ENCODE assay signal across 1 cellular context in the genomic region with DNA sequence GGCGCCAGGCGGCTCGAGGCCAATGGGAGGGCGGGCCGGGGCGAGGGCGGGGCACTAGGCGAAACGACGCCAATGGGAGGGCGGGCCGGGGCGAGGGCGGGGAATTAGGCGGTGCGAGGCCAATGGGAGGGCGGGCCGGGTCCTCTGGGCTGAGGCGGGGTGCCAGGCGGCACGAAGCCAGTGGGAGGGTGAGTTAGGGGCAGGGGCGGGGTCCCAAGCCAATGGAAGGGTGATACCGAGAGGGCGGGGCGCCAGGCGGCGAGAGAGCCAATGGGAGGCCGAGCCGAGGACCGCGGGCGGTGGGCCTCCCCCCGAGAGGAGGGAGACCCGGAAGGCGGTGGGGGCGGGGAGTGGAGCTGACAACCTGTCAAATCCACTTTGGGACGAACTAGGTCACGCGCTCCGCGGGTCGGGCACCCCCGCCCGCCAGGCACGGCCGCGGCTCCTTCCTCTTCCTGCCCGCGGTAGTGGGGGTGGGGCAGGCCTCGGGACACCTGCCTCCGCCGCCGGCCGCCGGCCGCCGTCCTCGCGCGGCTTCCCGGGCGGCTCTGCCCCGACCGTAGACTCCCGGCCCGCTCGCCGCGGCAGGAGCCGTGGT.
TF ChIP-seq lines count a peak whose summit lies in the region.

No MANE protein-coding gene starts in this region.

TF ChIP-seq in K562, 482 proteins besides CTCF, POLR2A, EP300 and RAD21 (continued from another document and continues in another):
- peak; percentile 94; the same call in 1 of the 2 replicates for TF ChIP-seq TARDBP (IDR thresholded peaks at IDR 0.05)
- no peak for TF ChIP-seq SMARCE1 (IDR thresholded peaks at IDR 0.05)
- TF ChIP-seq, protein P1, sequence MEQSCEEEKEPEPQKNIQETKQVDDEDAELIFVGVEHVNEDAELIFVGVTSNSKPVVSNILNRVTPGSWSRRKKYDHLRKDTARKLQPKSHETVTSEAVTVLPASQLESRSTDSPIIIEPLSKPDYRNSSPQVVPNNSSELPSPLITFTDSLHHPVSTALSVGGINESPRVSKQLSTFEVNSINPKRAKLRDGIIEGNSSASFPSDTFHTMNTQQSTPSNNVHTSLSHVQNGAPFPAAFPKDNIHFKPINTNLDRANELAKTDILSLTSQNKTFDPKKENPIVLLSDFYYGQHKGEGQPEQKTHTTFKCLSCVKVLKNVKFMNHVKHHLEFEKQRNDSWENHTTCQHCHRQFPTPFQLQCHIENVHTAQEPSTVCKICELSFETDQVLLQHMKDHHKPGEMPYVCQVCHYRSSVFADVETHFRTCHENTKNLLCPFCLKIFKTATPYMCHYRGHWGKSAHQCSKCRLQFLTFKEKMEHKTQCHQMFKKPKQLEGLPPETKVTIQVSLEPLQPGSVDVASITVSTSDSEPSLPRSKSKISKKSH (CRISPR knock-in tag; IDR thresholded peaks at IDR 0.05), result no peak
- no peak for TF ChIP-seq IRF9 (tag; IDR thresholded peaks at IDR 0.05)
- TF ChIP-seq, protein P2, sequence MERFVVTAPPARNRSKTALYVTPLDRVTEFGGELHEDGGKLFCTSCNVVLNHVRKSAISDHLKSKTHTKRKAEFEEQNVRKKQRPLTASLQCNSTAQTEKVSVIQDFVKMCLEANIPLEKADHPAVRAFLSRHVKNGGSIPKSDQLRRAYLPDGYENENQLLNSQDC (CRISPR knock-in tag; IDR thresholded peaks at IDR 0.05), result no peak
- TF ChIP-seq PHF20 (IDR thresholded peaks at IDR 0.05; ENCODE audit: partially characterized antibody), result no peak
- TF ChIP-seq ZNF583 (CRISPR knock-in tag; IDR thresholded peaks at IDR 0.05), result no peak
- no peak for TF ChIP-seq ZNF561 (CRISPR knock-in tag; conservative IDR thresholded peaks at IDR 0.05)
- TF ChIP-seq DMBX1 (CRISPR knock-in tag; IDR thresholded peaks at IDR 0.05; ENCODE audit: borderline replicate concordance), result 0 out of 2 replicates have a peak, but pooled peaks have one; percentile 23
- TF ChIP-seq ZNF507 (tag; conservative IDR thresholded peaks at IDR 0.05), result no peak
- TF ChIP-seq SNIP1 (IDR thresholded peaks at IDR 0.05; ENCODE audit: low read depth), result no peak
- TF ChIP-seq RCOR1 (IDR thresholded peaks at IDR 0.05; ENCODE audit: borderline replicate concordance in 1 of 2, low read depth in 2 of 2, low read length in 2 of 2), result peak in 1 of 2 experiments; percentile 62; a peak in 1 of 4 replicates
- no peak for TF ChIP-seq ZNF511 (CRISPR knock-in tag; IDR thresholded peaks at IDR 0.05)
- TF ChIP-seq RBM39 (optimal IDR thresholded peaks at IDR 0.05; ENCODE audit: low read depth, low read length), result no peak
- no peak for TF ChIP-seq CHD1 (IDR thresholded peaks at IDR 0.05; ENCODE audit: low read length)
- TF ChIP-seq ESRRB (CRISPR knock-in tag; IDR thresholded peaks at IDR 0.05; ENCODE audit: borderline replicate concordance), result no peak
- no peak for TF ChIP-seq CHD7 (IDR thresholded peaks at IDR 0.05; ENCODE audit: low read depth, low read length)
- no peak for TF ChIP-seq ZNF184 (CRISPR knock-in tag; IDR thresholded peaks at IDR 0.05)
- no peak for TF ChIP-seq SMAD2 (IDR thresholded peaks at IDR 0.05; ENCODE audit: low read depth, low read length)
- no peak for TF ChIP-seq RBM14 (IDR thresholded peaks at IDR 0.05; ENCODE audit: borderline replicate concordance, insufficient read depth, low read depth, low read length)
- no peak for TF ChIP-seq SRSF7 (optimal IDR thresholded peaks at IDR 0.05; ENCODE audit: low read depth, low read length)
- TF ChIP-seq ZNF695 (CRISPR knock-in tag; IDR thresholded peaks at IDR 0.05), result no peak
- TF ChIP-seq YY1 (IDR thresholded peaks at IDR 0.05; ENCODE audit: borderline replicate concordance in 1 of 3, control insufficient read depth in 1 of 3, extremely low read depth in 1 of 3, insufficient read depth in 3 of 3, insufficient read length in 1 of 3, insufficient replicate concordance in 2 of 3, low read depth in 1 of 3, low read length in 2 of 3), result peak in 1 of 3 experiments; percentile 15
- TF ChIP-seq PURB (CRISPR knock-in tag; IDR thresholded peaks at IDR 0.05; ENCODE audit: low read depth), result no peak
- TF ChIP-seq ZBTB17 (CRISPR knock-in tag; IDR thresholded peaks at IDR 0.05), result peak; percentile 86; the same call in 1 of the 2 replicates
- TF ChIP-seq, protein P3, sequence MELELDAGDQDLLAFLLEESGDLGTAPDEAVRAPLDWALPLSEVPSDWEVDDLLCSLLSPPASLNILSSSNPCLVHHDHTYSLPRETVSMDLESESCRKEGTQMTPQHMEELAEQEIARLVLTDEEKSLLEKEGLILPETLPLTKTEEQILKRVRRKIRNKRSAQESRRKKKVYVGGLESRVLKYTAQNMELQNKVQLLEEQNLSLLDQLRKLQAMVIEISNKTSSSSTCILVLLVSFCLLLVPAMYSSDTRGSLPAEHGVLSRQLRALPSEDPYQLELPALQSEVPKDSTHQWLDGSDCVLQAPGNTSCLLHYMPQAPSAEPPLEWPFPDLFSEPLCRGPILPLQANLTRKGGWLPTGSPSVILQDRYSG (tag; conservative IDR thresholded peaks at IDR 0.05; ENCODE audit: low read depth), result no peak
- TF ChIP-seq, protein P4, sequence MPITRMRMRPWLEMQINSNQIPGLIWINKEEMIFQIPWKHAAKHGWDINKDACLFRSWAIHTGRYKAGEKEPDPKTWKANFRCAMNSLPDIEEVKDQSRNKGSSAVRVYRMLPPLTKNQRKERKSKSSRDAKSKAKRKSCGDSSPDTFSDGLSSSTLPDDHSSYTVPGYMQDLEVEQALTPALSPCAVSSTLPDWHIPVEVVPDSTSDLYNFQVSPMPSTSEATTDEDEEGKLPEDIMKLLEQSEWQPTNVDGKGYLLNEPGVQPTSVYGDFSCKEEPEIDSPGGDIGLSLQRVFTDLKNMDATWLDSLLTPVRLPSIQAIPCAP (CRISPR knock-in tag; IDR thresholded peaks at IDR 0.05; ENCODE audit: borderline replicate concordance), result no peak
- no peak for TF ChIP-seq ZNF143 (CRISPR knock-in tag; IDR thresholded peaks at IDR 0.05)
- TF ChIP-seq CCAR2 (IDR thresholded peaks at IDR 0.05; ENCODE audit: low read depth, low read length), result no peak
- TF ChIP-seq RNF2 (IDR thresholded peaks at IDR 0.05), result peak; percentile 89
- no peak for TF ChIP-seq TCF15 (CRISPR knock-in tag; IDR thresholded peaks at IDR 0.05)
- TF ChIP-seq TRIM28 (IDR thresholded peaks at IDR 0.05), result peak; percentile 36; the same call in 1 of the 2 replicates
- no peak for TF ChIP-seq FOXJ2 (tag; IDR thresholded peaks at IDR 0.05)
- no peak for TF ChIP-seq ZNF830 (CRISPR knock-in tag; IDR thresholded peaks at IDR 0.05)
- no peak for TF ChIP-seq GTF2B (IDR thresholded peaks at IDR 0.05; ENCODE audit: extremely low read depth, insufficient read length)
- TF ChIP-seq STAG1 (CRISPR knock-in tag; IDR thresholded peaks at IDR 0.05; ENCODE audit: borderline replicate concordance), result no peak
- TF ChIP-seq ZNF12 (CRISPR knock-in tag; IDR thresholded peaks at IDR 0.05), result no peak
- no peak for TF ChIP-seq MAFK (IDR thresholded peaks at IDR 0.05; ENCODE audit: low read length)
- peak; percentile 68 for TF ChIP-seq E2F3 (CRISPR knock-in tag; IDR thresholded peaks at IDR 0.05)
- TF ChIP-seq, protein P5, sequence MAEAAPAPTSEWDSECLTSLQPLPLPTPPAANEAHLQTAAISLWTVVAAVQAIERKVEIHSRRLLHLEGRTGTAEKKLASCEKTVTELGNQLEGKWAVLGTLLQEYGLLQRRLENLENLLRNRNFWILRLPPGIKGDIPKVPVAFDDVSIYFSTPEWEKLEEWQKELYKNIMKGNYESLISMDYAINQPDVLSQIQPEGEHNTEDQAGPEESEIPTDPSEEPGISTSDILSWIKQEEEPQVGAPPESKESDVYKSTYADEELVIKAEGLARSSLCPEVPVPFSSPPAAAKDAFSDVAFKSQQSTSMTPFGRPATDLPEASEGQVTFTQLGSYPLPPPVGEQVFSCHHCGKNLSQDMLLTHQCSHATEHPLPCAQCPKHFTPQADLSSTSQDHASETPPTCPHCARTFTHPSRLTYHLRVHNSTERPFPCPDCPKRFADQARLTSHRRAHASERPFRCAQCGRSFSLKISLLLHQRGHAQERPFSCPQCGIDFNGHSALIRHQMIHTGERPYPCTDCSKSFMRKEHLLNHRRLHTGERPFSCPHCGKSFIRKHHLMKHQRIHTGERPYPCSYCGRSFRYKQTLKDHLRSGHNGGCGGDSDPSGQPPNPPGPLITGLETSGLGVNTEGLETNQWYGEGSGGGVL (CRISPR knock-in tag; IDR thresholded peaks at IDR 0.05), result no peak
- peak; percentile 56; the same call in 1 of the 2 replicates for TF ChIP-seq ZNF431 (CRISPR knock-in tag; IDR thresholded peaks at IDR 0.05)
- no peak for TF ChIP-seq EWSR1 (IDR thresholded peaks at IDR 0.05; ENCODE audit: borderline replicate concordance, low read depth, partially characterized antibody)
